Comparison of ENCODE assay signal across 8 cellular contexts in the genomic region with DNA sequence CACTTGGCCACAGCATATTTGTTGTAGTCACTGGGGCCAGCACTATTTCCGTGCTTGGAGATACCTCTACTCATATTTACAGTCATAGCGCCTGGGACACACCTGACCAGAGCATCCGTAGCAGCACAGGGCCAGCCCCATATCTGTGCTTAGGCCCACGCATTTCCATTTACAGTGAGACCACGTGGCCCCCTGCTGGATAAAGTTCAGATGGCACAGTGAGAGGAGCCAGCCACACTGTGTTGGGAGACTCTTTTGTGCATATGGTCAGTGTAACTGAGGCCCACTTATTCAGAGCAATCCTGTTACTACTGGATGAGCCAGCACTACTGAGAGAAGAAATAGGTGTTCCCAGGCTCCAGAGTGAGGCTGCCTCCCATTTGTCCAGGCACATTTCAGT.
DNase-seq lines count a peak whose midpoint lies in the region; ATAC-seq and TF ChIP-seq lines count a peak whose summit lies in the region.

No MANE protein-coding gene starts in this region.

- no peak overlapping the region for H3K4me3 Mint-ChIP-seq in neural crest cell

- H3K27me3 Mint-ChIP-seq in neural crest cell (ENCODE audit: low read depth), result no peaks in the 10 kb centered on the region

- in situ Hi-C loops in SK-MEL-5 (cut with HindIII; ENCODE audit: low pct_unique_long_range_greater_than_20kb, low sequenced_read_pairs), result no loop called here

- no peaks in the 10 kb centered on the region for H3K4me1 Mint-ChIP-seq in neural crest cell

- H3K36me3 Mint-ChIP-seq in neural crest cell (ENCODE audit: low read depth), result peaks cover 3% of the 10 kb centered on the region

- peaks cover 8% of the 10 kb centered on the region for H3K9me3 Mint-ChIP-seq in neural crest cell

- ATAC-seq in GM19468 (IDR thresholded peaks at IDR 0.05; ENCODE audit: extremely low read depth, unreplicated experiment), result peak; percentile 64
- peak; percentile 94 for ATAC-seq in HG03442 (IDR thresholded peaks at IDR 0.05; ENCODE audit: unreplicated experiment)

- DNase-seq in NCI-H2196 (lab: John Stamatoyannopoulos, UW; ENCODE audit: unreplicated experiment), result peak; percentile 1
- DNase-seq in NCI-H2196 treated with DMSO at 0.1 percent for 48 hours (lab: John Stamatoyannopoulos, UW; ENCODE audit: unreplicated experiment), result no peak
- DNase-seq in SK-MEL-5 (ENCODE audit: low read depth, low spot score), result peak; percentile 70
- DNase-seq in epithelial cell of esophagus (ENCODE audit: low read depth), result peak; percentile 53
- DNase-seq in neural crest cell (ENCODE audit: low read depth, low spot score), result peak; percentile 51
- no peak for DNase-seq in stimulated activated naive CD4-positive, alpha-beta T cell (lab: John Stamatoyannopoulos, UW)

- TF ChIP-seq CTCF in epithelial cell of esophagus (IDR thresholded peaks at IDR 0.05; ENCODE audit: insufficient read depth, low read depth, low read length, missing control alignments), result peak; percentile 41
- peak; percentile 63 for TF ChIP-seq CTCF in neural crest cell (conservative IDR thresholded peaks at IDR 0.05)

- H3K4me3 ChIP-seq in epithelial cell of esophagus (ENCODE audit: low read length), result no peak overlapping the region

- H3K27ac Mint-ChIP-seq in neural crest cell (ENCODE audit: unreplicated experiment), result no peak overlapping the region

Comparison
In these comparisons a context has a peak if more than half of its experiments do, and no peak if none do; other contexts are left out.
1. DNase-seq: peak in NCI-H2196 (single experiment), SK-MEL-5 (single experiment), epithelial cell of esophagus (single experiment) and neural crest cell (single experiment); none in NCI-H2196 treated with DMSO at 0.1 percent for 48 hours (single experiment) and stimulated activated naive CD4-positive, alpha-beta T cell (0 of 6).